ENCODE assay signal across 1 cellular context in the genomic region with DNA sequence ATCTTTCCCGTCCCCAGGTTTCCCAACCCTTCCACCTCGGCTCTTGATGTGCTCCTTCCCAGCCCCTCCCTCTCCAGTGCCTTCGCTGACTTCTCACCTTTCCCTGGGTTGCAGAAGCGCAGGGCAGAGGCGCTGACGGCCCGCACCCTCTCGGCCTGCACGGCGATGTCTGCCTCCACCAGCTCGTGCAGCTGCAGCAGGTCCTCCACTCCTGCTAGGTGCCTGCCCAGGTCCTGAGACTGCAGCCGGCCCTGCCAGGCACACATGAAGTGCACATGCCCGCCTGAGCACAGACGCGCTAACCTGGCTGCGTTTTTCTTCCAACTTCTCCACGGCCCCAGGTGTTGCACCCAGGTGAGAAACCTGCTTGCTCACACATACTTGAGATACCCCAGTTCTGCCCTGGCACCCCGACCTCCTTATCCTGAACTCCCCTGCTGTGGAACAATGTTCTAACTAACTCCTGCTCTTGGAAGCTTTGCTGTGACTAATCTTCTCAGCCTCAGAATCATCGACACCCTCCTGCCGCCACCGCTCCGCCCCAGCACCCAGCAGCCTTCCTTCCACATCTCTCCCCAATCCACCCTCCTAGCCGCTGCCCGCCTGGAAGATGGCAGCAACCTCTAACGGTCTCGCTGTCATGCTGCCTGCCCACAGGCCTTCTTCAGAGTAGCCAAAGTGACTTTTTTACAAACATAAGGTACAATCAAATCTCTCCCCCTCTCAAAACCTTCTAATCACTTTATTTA.
TF ChIP-seq lines count a peak whose summit lies in the region.

No MANE protein-coding gene starts in this region.

TF ChIP-seq in IMR-90, 13 proteins besides CTCF, POLR2A, EP300 and RAD21:
- TF ChIP-seq CEBPB (IDR thresholded peaks at IDR 0.05; ENCODE audit: low read depth, low read length) = no peak
- TF ChIP-seq FOS (IDR thresholded peaks at IDR 0.05; ENCODE audit: low read depth, low read length) = no peak
- TF ChIP-seq MXI1 (IDR thresholded peaks at IDR 0.05; ENCODE audit: borderline replicate concordance, low read depth, low read length) = no peak
